4 cellular contexts compared by ENCODE assay signal in the genomic region with DNA sequence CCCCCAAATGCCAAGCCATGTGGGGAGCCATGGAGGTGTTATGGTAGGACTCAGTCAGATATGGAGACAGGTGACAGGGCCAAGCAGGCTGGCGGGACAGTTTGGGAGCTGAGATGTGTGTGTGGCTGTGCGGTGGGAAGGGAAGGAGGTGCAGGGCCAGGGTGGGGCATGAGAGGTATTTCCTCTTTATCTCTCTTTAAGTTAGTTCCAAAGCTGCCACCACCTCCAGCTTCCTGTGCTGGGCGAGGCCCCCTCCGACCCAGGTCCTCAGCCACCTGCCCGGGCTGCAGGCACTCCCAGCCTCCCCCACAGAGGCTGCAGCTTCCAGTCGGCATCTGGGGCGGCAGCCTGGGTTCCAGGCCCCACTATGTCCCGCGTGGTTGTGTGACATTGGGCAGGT. TPM values are rescaled to one million over a fixed set of nuclear protein-coding genes. Genes with fewer than 3 reads are reported as not detected.
"Had no signal": no experiment of that assay in that cellular context is flagged by ENCODE, and none has a peak within 500 bp of the region (broad histone marks: within the 10 kb centered on the region; RNA-seq: fewer than 3 reads in every experiment).

No MANE protein-coding gene starts in this region.

RNA-seq across cellular contexts. Expression of a gene that starts 6.4 kb away (rescaled TPM):
- total RNA-seq: epithelial cell of proximal tubule, foreskin keratinocyte, hepatocyte had no signal
- polyA plus RNA-seq: fibroblast of lung, foreskin keratinocyte, hepatocyte had no signal
